Comparison of ENCODE assay signal across 8 cellular contexts in the genomic region with DNA sequence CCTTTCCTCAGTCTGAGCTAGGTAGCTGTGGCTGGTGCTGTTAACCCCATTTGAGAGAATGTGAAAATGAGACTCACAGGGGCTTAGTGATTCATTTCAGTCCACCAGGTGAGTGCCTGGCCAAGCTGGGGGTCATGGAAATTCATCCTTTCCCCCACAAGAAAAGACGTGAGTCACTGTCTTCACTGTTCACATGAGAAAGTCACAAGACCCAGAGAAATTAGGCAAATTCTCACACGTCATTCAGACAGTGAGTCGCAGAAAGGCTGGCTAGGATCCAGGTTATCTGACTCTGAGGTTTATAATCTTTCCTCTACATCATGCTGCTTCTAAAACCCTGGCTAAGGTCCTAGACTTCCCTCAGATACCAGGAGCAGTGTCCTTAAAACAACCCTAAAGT.
DNase-seq lines count a peak whose midpoint lies in the region; ATAC-seq, FAIRE-seq and TF ChIP-seq lines count a peak whose summit lies in the region.

No MANE protein-coding gene starts in this region.

- peak; percentile 76 to 87 for ATAC-seq in activated CD4-positive, CD25-positive, alpha-beta regulatory T cell treated with anti-CD3 and anti-CD28 coated beads, Interleukin-2, amount 50 U/mL, for 24 hours
- ATAC-seq in HG03108 (IDR thresholded peaks at IDR 0.05; ENCODE audit: unreplicated experiment): peak; percentile 54

- FAIRE-seq in small intestine (lab: Jason Lieb, UNC): no peak

- no peak for TF ChIP-seq CTCF in brain microvascular endothelial cell (IDR thresholded peaks at IDR 0.05; ENCODE audit: low read depth, low read length, missing control alignments)

- no peaks in the 10 kb centered on the region for H3K4me1 ChIP-seq in small intestine (ENCODE audit: control insufficient read depth in 2 of 2, insufficient read depth in 1 of 2, low read depth in 1 of 2, low read length in 1 of 2)

- H3K4me3 ChIP-seq in brain microvascular endothelial cell (ENCODE audit: low read depth, low read length) (no peak overlapping the region), small intestine (ENCODE audit: low read depth in 1 of 2, low read length in 2 of 2) (no peak overlapping the region)

- DNase-seq in activated CD4-positive, CD25-positive, alpha-beta regulatory T cell (lab: John Stamatoyannopoulos, UW): no peak
- DNase-seq in brain microvascular endothelial cell (peak; percentile 97), DMS53 (lab: John Stamatoyannopoulos, UW) (no peak), CD1c-positive myeloid dendritic cell (ENCODE audit: extremely low spot score) (no peak), small intestine (no peak)
- DNase-seq in stimulated activated CD4-positive, alpha-beta T cell treated with anti-CD3 and anti-CD28 coated beads, Interleukin-4, amount 100 ng/mL, for 1 hour: peak; percentile 1

- no peaks in the 10 kb centered on the region for H3K36me3 ChIP-seq in brain microvascular endothelial cell (replicated peaks)
- H3K36me3 ChIP-seq in small intestine (ENCODE audit: control insufficient read depth in 2 of 2, insufficient read depth in 2 of 2, low read length in 2 of 2): no peaks in the 10 kb centered on the region

- no peaks in the 10 kb centered on the region for H3K9me3 ChIP-seq in small intestine (ENCODE audit: control insufficient read depth, low read depth)

- H3K27me3 ChIP-seq in brain microvascular endothelial cell (replicated peaks): no peaks in the 10 kb centered on the region
- no peaks in the 10 kb centered on the region for H3K27me3 ChIP-seq in small intestine (ENCODE audit: control insufficient read depth in 2 of 2, insufficient read depth in 2 of 2, low read length in 2 of 2)

- in situ Hi-C loops in brain microvascular endothelial cell (cut with HindIII; ENCODE audit: low pct_ligation_motif_present, low sequenced_read_pairs): no loop called here

- peak overlapping the region; percentile 36 for H3K27ac ChIP-seq in brain microvascular endothelial cell
- no peak overlapping the region for H3K27ac ChIP-seq in small intestine (ENCODE audit: low read depth in 1 of 2, low read length in 1 of 2)

- WGBS in small intestine, 3 donors: 19 to 38% (median 25%) methylated on average over 3 of the region's 3 CpGs

Comparison
In these comparisons a context has a peak if more than half of its experiments do, and no peak if none do; other contexts are left out.
1. DNase-seq: peak in brain microvascular endothelial cell (single experiment) and stimulated activated CD4-positive, alpha-beta T cell treated with anti-CD3 and anti-CD28 coated beads, Interleukin-4, amount 100 ng/mL, for 1 hour (single experiment); none in activated CD4-positive, CD25-positive, alpha-beta regulatory T cell (0 of 4), DMS53 (single experiment), CD1c-positive myeloid dendritic cell (single experiment) and small intestine (single experiment).